Comparison of ENCODE assay signal across 13 cellular contexts in the genomic region with DNA sequence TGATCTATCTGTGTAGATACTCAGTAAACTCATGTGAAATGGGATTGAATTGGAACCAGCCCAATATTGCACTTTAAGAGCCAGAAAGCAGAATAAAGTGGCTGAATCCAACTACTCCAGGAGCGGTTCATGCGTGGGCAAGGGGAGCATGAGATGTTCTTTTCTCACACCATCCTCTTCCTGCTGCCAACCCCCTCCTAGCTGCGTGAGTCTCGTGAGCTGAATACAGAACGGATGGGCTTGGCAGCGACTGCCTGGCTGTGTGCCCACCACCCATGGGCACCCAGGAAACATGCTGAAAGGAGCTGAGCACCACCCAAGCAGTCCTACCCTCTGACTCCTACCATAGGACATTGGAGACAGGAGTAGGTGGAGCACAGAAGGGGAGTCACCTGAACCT.
"Had no signal": no experiment of that assay in that cellular context is flagged by ENCODE, and none has a peak within 500 bp of the region (broad histone marks: within the 10 kb centered on the region; RNA-seq: fewer than 3 reads in every experiment).

No MANE protein-coding gene starts in this region.

- ATAC-seq: gastrocnemius medialis; heart right ventricle; naive thymus-derived CD4-positive, alpha-beta T cell; sciatic nerve; stimulated activated naive B cell treated with anti-CD40 and anti-IgM and Interleukin-4, amounts not matched to agents 10 μg/mL and 1 μg/mL and 100 μg/mL, for 72 hours; stimulated activated naive CD8-positive, alpha-beta T cell treated with anti-CD3 and anti-CD28 coated beads, Interleukin-15, amount 100 ng/mL, for 72 hours had no signal

- H3K4me1 Mint-ChIP-seq: naive thymus-derived CD4-positive, alpha-beta T cell; nephron progenitor cell; stimulated activated naive B cell treated with anti-CD40 and anti-IgM and Interleukin-4, amounts not matched to agents 10 μg/mL and 1 μg/mL and 100 μg/mL, for 72 hours; stimulated activated naive CD8-positive, alpha-beta T cell treated with anti-CD3 and anti-CD28 coated beads, Interleukin-15, amount 100 ng/mL, for 72 hours had no signal

- H3K27me3 Mint-ChIP-seq: stimulated activated naive CD8-positive, alpha-beta T cell treated with anti-CD3 and anti-CD28 coated beads, Interleukin-15, amount 100 ng/mL, for 72 hours had no signal

- DNase-seq: effector memory CD4-positive, alpha-beta T cell; gastrocnemius medialis; heart right ventricle; kidney glomerular epithelial cell; mammary epithelial cell; naive thymus-derived CD4-positive, alpha-beta T cell; nephron progenitor cell; stimulated activated CD4-positive, alpha-beta T cell treated with anti-CD3 and anti-CD28 coated beads, Interleukin-2, amount 100 ng/mL, for 24 hours; stimulated activated CD4-positive, alpha-beta T cell treated with anti-CD3 and anti-CD28 coated beads, Interleukin-4, amount 100 ng/mL, for 4 hours; stimulated activated naive B cell treated with anti-CD40 and anti-IgM and Interleukin-4, amounts not matched to agents 10 μg/mL and 1 μg/mL and 100 μg/mL, for 72 hours; stimulated activated naive CD8-positive, alpha-beta T cell treated with anti-CD3 and anti-CD28 coated beads, Interleukin-15, amount 100 ng/mL, for 72 hours; trophoblast cell had no signal

- H3K4me3 Mint-ChIP-seq: naive thymus-derived CD4-positive, alpha-beta T cell; nephron progenitor cell; stimulated activated naive B cell treated with anti-CD40 and anti-IgM and Interleukin-4, amounts not matched to agents 10 μg/mL and 1 μg/mL and 100 μg/mL, for 72 hours; stimulated activated naive CD8-positive, alpha-beta T cell treated with anti-CD3 and anti-CD28 coated beads, Interleukin-15, amount 100 ng/mL, for 72 hours had no signal

- H3K27ac Mint-ChIP-seq: naive thymus-derived CD4-positive, alpha-beta T cell; nephron progenitor cell; stimulated activated naive B cell treated with anti-CD40 and anti-IgM and Interleukin-4, amounts not matched to agents 10 μg/mL and 1 μg/mL and 100 μg/mL, for 72 hours; stimulated activated naive CD8-positive, alpha-beta T cell treated with anti-CD3 and anti-CD28 coated beads, Interleukin-15, amount 100 ng/mL, for 72 hours had no signal
